In the genomic region with DNA sequence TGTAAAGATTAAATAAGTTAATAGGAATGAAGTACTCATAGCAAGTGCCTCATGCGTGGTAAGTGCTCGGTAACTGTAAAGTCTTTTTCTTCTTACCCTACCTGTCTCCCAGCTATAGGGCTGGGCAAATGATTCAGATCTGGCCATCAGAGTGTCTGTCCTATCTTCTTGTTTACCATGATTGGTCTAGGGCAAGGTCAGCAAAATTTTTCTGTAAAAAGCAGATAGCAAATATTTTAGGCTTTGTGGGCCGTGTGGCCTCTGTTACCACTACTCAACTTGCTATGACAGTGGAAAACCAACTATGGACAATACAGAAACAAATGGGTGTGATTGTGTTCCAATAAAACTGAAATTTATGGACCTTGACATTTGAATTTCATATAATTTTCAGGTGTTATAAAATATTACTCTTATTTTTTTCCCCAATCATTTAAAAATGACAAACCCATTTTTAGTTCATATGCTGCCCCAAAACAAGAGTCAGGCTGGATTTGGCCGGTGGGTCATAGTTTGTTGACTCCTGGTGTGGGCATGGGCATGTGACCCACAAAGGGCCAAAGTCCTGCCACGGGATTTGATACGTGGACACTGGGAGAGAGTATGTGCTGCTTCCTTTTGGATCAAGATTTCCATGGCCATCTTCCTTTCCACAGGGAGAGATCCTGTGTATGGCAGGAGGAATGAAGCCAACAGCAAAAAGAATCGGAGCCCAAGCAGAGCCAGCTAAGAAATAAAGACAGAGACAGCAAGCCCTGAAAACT, we compare ENCODE assay signal across 31 cellular contexts.
"Had no signal": no experiment of that assay in that cellular context is flagged by ENCODE, and none has a peak within 500 bp of the region (broad histone marks: within the 10 kb centered on the region; RNA-seq: fewer than 3 reads in every experiment).

No MANE protein-coding gene starts in this region.

- H3K27ac ChIP-seq: ascending aorta, body of pancreas, cardiac muscle cell, SJCRH30, VCaP had no signal

- H3K4me3 ChIP-seq: ascending aorta, body of pancreas, cardiac muscle cell, SJCRH30 had no signal

- H3K27me3 ChIP-seq: ascending aorta, body of pancreas, cardiac muscle cell, SJCRH30 had no signal

- H3K36me3 ChIP-seq: ascending aorta, cardiac muscle cell, SJCRH30 had no signal

- DNase-seq: activated CD4-positive, alpha-beta memory T cell treated with anti-CD3 and anti-CD28 coated beads for 36 hours; activated CD4-positive, alpha-beta T cell treated with anti-CD3 and anti-CD28 coated beads, Interleukin-2, amount 10 ng/mL, durations not matched to agents 7 days and 5 days; activated CD4-positive, CD25-positive, alpha-beta regulatory T cell; activated CD8-positive, alpha-beta memory T cell treated with anti-CD3 and anti-CD28 coated beads for 24 hours; activated effector memory CD4-positive, alpha-beta T cell treated with anti-CD3 and anti-CD28 coated beads, Interleukin-2, amount 50 U/mL, for 16 hours; activated naive CD4-positive, alpha-beta T cell treated with Interleukin-2 at 50 U/mL for 16 hours; activated naive CD8-positive, alpha-beta T cell treated with anti-CD3 and anti-CD28 coated beads, Interleukin-2, amount 50 U/mL, for 24 hours; activated T-cell treated with anti-CD3 and anti-CD28 coated beads, Interleukin-2, amount 50 U/mL, for 4 hours; amniotic stem cell; body of pancreas; Kasumi-1; MV-4-11; NCI-H1105; NCI-H1436; NCI-H1694 treated with DMSO at 0.1 percent for 48 hours; NCI-H2029 treated with DMSO at 0.1 percent for 48 hours; NCI-H345; NCI-H510A; NCI-H526 treated with DMSO at 0.1 percent for 48 hours; NK-92 treated with Interleukin-12 subunit alpha and Interleukin-12 subunit beta, amount 100 ng/mL, for 24 hours; OCI-M1; Right ventricle myocardium superior; RPMI8226; SJCRH30; SK-N-SH; T-helper 1 cell had no signal

- H3K9ac ChIP-seq: SK-N-SH had no signal

- H3K9me3 ChIP-seq: ascending aorta, body of pancreas, SJCRH30, SK-N-SH had no signal

- ATAC-seq: activated naive CD4-positive, alpha-beta T cell treated with anti-CD3 and anti-CD28 coated beads, Interleukin-2, amount 50 U/mL, for 72 hours; activated naive CD8-positive, alpha-beta T cell treated with anti-CD3 and anti-CD28 coated beads, Interleukin-2, amount 50 U/mL, for 24 hours; activated T-cell treated with anti-CD3 and anti-CD28 coated beads, Interleukin-2, amount 50 U/mL, for 4 hours; body of pancreas; Panc1 had no signal

- H3K4me2 ChIP-seq: SK-N-SH had no signal
